ENCODE assay signal across 8 cellular contexts in the genomic region with DNA sequence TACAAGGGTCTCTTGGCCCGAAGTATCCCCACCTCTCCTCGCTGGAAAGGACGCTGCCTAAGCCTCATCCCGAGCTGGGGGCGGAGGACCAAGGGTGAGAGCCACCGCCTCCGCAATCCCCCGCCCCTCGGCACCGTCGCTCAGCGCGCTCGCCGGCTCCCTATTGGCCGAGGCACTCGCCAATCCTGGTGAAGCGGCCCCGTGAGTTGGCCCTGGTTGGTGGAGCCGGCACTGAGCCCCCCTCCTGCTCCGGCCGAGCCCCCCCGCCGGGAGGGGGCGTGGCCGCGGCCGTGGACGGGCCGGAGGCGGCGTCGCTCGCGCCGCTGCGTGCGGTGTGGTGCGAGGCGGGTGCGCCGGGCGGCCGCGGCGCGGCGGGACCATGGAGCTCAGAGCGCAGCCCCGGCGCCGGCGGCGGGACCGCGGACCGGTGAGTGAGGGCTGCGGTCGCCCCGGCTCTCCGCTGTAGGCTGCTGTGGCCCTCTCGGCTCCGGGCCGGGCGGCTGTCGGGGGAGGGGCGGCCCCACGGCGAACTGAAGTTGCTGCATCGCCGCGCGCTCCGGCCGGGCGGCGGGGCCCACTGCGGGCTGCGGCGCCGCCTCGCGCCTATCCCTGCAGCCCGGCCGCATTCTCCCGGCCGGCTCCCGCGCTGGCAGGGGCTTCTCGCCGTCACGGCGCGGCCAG. TPM values are rescaled to one million over a fixed set of nuclear protein-coding genes. Genes with fewer than 3 reads are reported as not detected.
DNase-seq lines count a peak whose midpoint lies in the region; ATAC-seq and TF ChIP-seq lines count a peak whose summit lies in the region.

A gene with protein sequence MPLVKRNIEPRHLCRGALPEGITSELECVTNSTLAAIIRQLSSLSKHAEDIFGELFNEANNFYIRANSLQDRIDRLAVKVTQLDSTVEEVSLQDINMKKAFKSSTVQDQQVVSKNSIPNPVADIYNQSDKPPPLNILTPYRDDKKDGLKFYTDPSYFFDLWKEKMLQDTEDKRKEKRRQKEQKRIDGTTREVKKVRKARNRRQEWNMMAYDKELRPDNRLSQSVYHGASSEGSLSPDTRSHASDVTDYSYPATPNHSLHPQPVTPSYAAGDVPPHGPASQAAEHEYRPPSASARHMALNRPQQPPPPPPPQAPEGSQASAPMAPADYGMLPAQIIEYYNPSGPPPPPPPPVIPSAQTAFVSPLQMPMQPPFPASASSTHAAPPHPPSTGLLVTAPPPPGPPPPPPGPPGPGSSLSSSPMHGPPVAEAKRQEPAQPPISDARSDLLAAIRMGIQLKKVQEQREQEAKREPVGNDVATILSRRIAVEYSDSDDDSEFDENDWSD (plus strand): TSS at position 291 of the 681 bp plus-strand sequence. CDS start 84,588 bp downstream, outside the sequence.

- H3K36me3 Mint-ChIP-seq in CD4-positive, alpha-beta T cell (ENCODE audit: low read depth), result no peaks in the 10 kb centered on the region
- H3K36me3 Mint-ChIP-seq in activated T-helper 17 cell treated with anti-CD3 and anti-CD28 coated beads, Interleukin-2, amount 50 U/mL, for 72 hours (ENCODE audit: low read depth), result no peaks in the 10 kb centered on the region
- peaks cover 0 to 4% (median 0%) of the 10 kb centered on the region in 3 donors for H3K36me3 Mint-ChIP-seq in naive thymus-derived CD8-positive, alpha-beta T cell

- peaks cover 16% of the 10 kb centered on the region for H3K4me1 Mint-ChIP-seq in CD4-positive, alpha-beta T cell (ENCODE audit: low read depth)
- H3K4me1 Mint-ChIP-seq in activated T-helper 17 cell treated with anti-CD3 and anti-CD28 coated beads, Interleukin-2, amount 50 U/mL, for 72 hours, result no peaks in the 10 kb centered on the region
- peaks cover 2 to 14% (median 11%) of the 10 kb centered on the region in 4 donors for H3K4me1 Mint-ChIP-seq in naive thymus-derived CD8-positive, alpha-beta T cell

- TF ChIP-seq CTCF in CD4-positive, alpha-beta T cell (IDR thresholded peaks at IDR 0.05), result no peak
- no peak for TF ChIP-seq CTCF in foreskin fibroblast (IDR thresholded peaks at IDR 0.05; ENCODE audit: low read depth, low read length)
- no peak for TF ChIP-seq CTCF in suprapubic skin (IDR thresholded peaks at IDR 0.05)

- H3K4me3 ChIP-seq in foreskin fibroblast (ENCODE audit: low read depth in 1 of 2, low read length in 2 of 2) (peak within 1 kb of the TSS; percentile 65 to 84), suprapubic skin (peak within 1 kb of the TSS; percentile 88)

- ATAC-seq in CD4-positive, alpha-beta T cell (ENCODE audit: poor library complexity), result peak; percentile 71
- ATAC-seq in GM19467 (IDR thresholded peaks at IDR 0.05; ENCODE audit: unreplicated experiment) (peak; percentile 96), HG03565 (IDR thresholded peaks at IDR 0.05; ENCODE audit: unreplicated experiment) (peak; percentile 91)
- peak; percentile 71 for ATAC-seq in activated T-helper 17 cell treated with anti-CD3 and anti-CD28 coated beads, Interleukin-2, amount 50 U/mL, for 72 hours (replicated peaks)
- ATAC-seq in naive thymus-derived CD8-positive, alpha-beta T cell, result peak; percentile 82 to 93

- no peak for TF ChIP-seq EP300 in suprapubic skin (IDR thresholded peaks at IDR 0.05)

- peaks cover 22% of the 10 kb centered on the region for H3K4me1 ChIP-seq in suprapubic skin

- no peaks in the 10 kb centered on the region for H3K9me3 ChIP-seq in CD4-positive, alpha-beta T cell (ENCODE audit: control insufficient read depth, low read length)
- H3K9me3 ChIP-seq in suprapubic skin, result no peaks in the 10 kb centered on the region

- peak in 1 of 2 donors; percentile 51 for TF ChIP-seq POLR2A in suprapubic skin (IDR thresholded peaks at IDR 0.05)

- H3K27ac ChIP-seq in CD4-positive, alpha-beta T cell (ENCODE audit: low read depth, low read length), result no peak within 1 kb of the TSS
- H3K27ac ChIP-seq in suprapubic skin, result peak within 1 kb of the TSS; percentile 81

- peak in 4 of 10 experiments; percentile 2 to 27 (median 18) for DNase-seq in CD4-positive, alpha-beta T cell
- DNase-seq in NCI-H748 (lab: John Stamatoyannopoulos, UW; ENCODE audit: unreplicated experiment) (peak; percentile 100), foreskin fibroblast (peak; percentile 94 to 98), suprapubic skin (ENCODE audit: low spot score in 2 of 2) (peak; percentile 95 to 97)
- peak in 5 of 10 donors; percentile 1 to 63 (median 22) for DNase-seq in naive thymus-derived CD8-positive, alpha-beta T cell

- H3K27me3 ChIP-seq in CD4-positive, alpha-beta T cell (ENCODE audit: control insufficient read depth, insufficient read depth, low read length), result peaks cover 66% of the 10 kb centered on the region
- peaks cover 7% of the 10 kb centered on the region for H3K27me3 ChIP-seq in suprapubic skin

- no peaks in the 10 kb centered on the region for H3K36me3 ChIP-seq in suprapubic skin

- CTCF ChIA-PET in CD4-positive, alpha-beta T cell (lab: Charles Lee), result no interaction called here

- POLR2A ChIA-PET in CD4-positive, alpha-beta T cell (lab: Charles Lee), result no interaction called here
- POLR2A ChIA-PET in naive thymus-derived CD8-positive, alpha-beta T cell (lab: Charles Lee), result interaction anchor here (0.5 kb wide), 1 partner anchor 879 kb away, joined by 4 read pairs; no protein-coding TSS in a partner anchor

- intact Hi-C loops in CD4-positive, alpha-beta T cell (cut with DNase I, micrococcal nuclease), result no loop called here

- WGBS in suprapubic skin, result 0% methylated on average over 23 of the region's 94 CpGs

- peaks cover 42% of the 10 kb centered on the region for H3K27me3 Mint-ChIP-seq in CD4-positive, alpha-beta T cell
- peaks cover 37% of the 10 kb centered on the region for H3K27me3 Mint-ChIP-seq in activated T-helper 17 cell treated with anti-CD3 and anti-CD28 coated beads, Interleukin-2, amount 50 U/mL, for 72 hours
- H3K27me3 Mint-ChIP-seq in naive thymus-derived CD8-positive, alpha-beta T cell, result peaks cover 24 to 45% (median 44%) of the 10 kb centered on the region in 5 donors

- no peak within 1 kb of the TSS for H3K27ac Mint-ChIP-seq in CD4-positive, alpha-beta T cell
- no peak within 1 kb of the TSS for H3K27ac Mint-ChIP-seq in activated T-helper 17 cell treated with anti-CD3 and anti-CD28 coated beads, Interleukin-2, amount 50 U/mL, for 72 hours
- no peak within 1 kb of the TSS for H3K27ac Mint-ChIP-seq in naive thymus-derived CD8-positive, alpha-beta T cell

- no peaks in the 10 kb centered on the region for H3K9me3 Mint-ChIP-seq in CD4-positive, alpha-beta T cell
- no peaks in the 10 kb centered on the region for H3K9me3 Mint-ChIP-seq in activated T-helper 17 cell treated with anti-CD3 and anti-CD28 coated beads, Interleukin-2, amount 50 U/mL, for 72 hours
- peaks cover 0 to 6% (median 0%) of the 10 kb centered on the region in 9 donors for H3K9me3 Mint-ChIP-seq in naive thymus-derived CD8-positive, alpha-beta T cell

- H3K4me3 Mint-ChIP-seq in CD4-positive, alpha-beta T cell, result peak within 1 kb of the TSS; percentile 79
- H3K4me3 Mint-ChIP-seq in activated T-helper 17 cell treated with anti-CD3 and anti-CD28 coated beads, Interleukin-2, amount 50 U/mL, for 72 hours, result peak within 1 kb of the TSS; percentile 51
- H3K4me3 Mint-ChIP-seq in naive thymus-derived CD8-positive, alpha-beta T cell, result peak within 1 kb of the TSS; percentile 43 to 84 (median 70)

RNA-seq across cellular contexts. Expression of the gene that starts here (rescaled TPM):
- total RNA-seq in CD4-positive, alpha-beta T cell, result under 1 TPM in 1 of 2 experiments, not detected in 1; 0.08 TPM
- total RNA-seq in activated T-helper 17 cell treated with anti-CD3 and anti-CD28 coated beads, Interleukin-2, amount 50 U/mL, for 72 hours, result under 1 TPM; 0.06 to 0.16 TPM
- under 1 TPM; 0.16 TPM for total RNA-seq in naive thymus-derived CD8-positive, alpha-beta T cell
- not detected for polyA plus RNA-seq in naive thymus-derived CD8-positive, alpha-beta T cell
- 10 to 100 TPM in 1 of 4 donors, 1 to 10 TPM in 3; 5.7 to 11.4 (median 7.2) TPM for total RNA-seq in suprapubic skin

Comparison
In these comparisons a context has a peak if more than half of its experiments do, and no peak if none do; other contexts are left out.
1. RNA of the gene that starts here (total RNA-seq): 5.7 to 11.4 TPM in suprapubic skin; 0.16 TPM in naive thymus-derived CD8-positive, alpha-beta T cell, 0.06 to 0.16 TPM in activated T-helper 17 cell treated with anti-CD3 and anti-CD28 coated beads, Interleukin-2, amount 50 U/mL, for 72 hours and 0.08 TPM in CD4-positive, alpha-beta T cell; every median in the first group is over 4 times any median in the second.
2. Peak in ATAC-seq in CD4-positive, alpha-beta T cell; RNA of the gene not detected or under 1 TPM.
3. Peak in ATAC-seq in activated T-helper 17 cell treated with anti-CD3 and anti-CD28 coated beads, Interleukin-2, amount 50 U/mL, for 72 hours; RNA of the gene not detected or under 1 TPM.
4. Peak in ATAC-seq in naive thymus-derived CD8-positive, alpha-beta T cell; RNA of the gene not detected or under 1 TPM.
5. Peak in every context shown above with its lines, with median percentiles within 50 percentile points of each other: ATAC-seq and H3K4me3 Mint-ChIP-seq.